In genomic region chr12:89352492-89353187, GRCh38 we compare ENCODE assay signal across 1 cellular context.
TF ChIP-seq lines count a peak whose summit lies in the region.

DUSP6 (minus strand) TSS chr12:89352501; CDS start chr12:89352039, 462 bp downstream.

TF ChIP-seq in GM12878, 131 proteins besides CTCF, POLR2A, EP300 and RAD21 (continued from another document):
- TF ChIP-seq ZNF207 (IDR thresholded peaks at IDR 0.05; ENCODE audit: borderline replicate concordance) (no peak), HCFC1 (IDR thresholded peaks at IDR 0.05; ENCODE audit: low read length) (no peak), NR2C2 (IDR thresholded peaks at IDR 0.05; ENCODE audit: borderline replicate concordance, control insufficient read depth, insufficient read length, low read depth) (no peak), HDGF (IDR thresholded peaks at IDR 0.05) (no peak), NKRF (conservative IDR thresholded peaks at IDR 0.05) (no peak), TCF12 (IDR thresholded peaks at IDR 0.05; ENCODE audit: low read depth, low read length) (0 out of 2 replicates have a peak, but pooled peaks have one; percentile 4), NFIC (IDR thresholded peaks at IDR 0.05; ENCODE audit: low read depth, low read length) (no peak), IRF4 (IDR thresholded peaks at IDR 0.05; ENCODE audit: low read depth, low read length) (no peak), NFXL1 (IDR thresholded peaks at IDR 0.05; ENCODE audit: borderline replicate concordance) (no peak), RAD51 (IDR thresholded peaks at IDR 0.05) (no peak), ZNF687 (IDR thresholded peaks at IDR 0.05) (no peak), YY1 (IDR thresholded peaks at IDR 0.05; ENCODE audit: low read depth, low read length) (no peak), SP1 (IDR thresholded peaks at IDR 0.05; ENCODE audit: low read depth, low read length) (no peak), JUND (IDR thresholded peaks at IDR 0.05; ENCODE audit: low read depth, low read length) (no peak), NFYA (IDR thresholded peaks at IDR 0.05; ENCODE audit: borderline replicate concordance, low read depth, low read length) (no peak), SMC3 (IDR thresholded peaks at IDR 0.05; ENCODE audit: borderline replicate concordance, low read length) (no peak), PAX8 (IDR thresholded peaks at IDR 0.05) (no peak), STAT1 (conservative IDR thresholded peaks at IDR 0.05) (no peak), EZH2 (IDR thresholded peaks at IDR 0.05; ENCODE audit: borderline replicate concordance, control insufficient read depth, low read depth, low read length) (peak; percentile 73; the same call in 1 of the 2 replicates)
- TF ChIP-seq, protein P1, sequence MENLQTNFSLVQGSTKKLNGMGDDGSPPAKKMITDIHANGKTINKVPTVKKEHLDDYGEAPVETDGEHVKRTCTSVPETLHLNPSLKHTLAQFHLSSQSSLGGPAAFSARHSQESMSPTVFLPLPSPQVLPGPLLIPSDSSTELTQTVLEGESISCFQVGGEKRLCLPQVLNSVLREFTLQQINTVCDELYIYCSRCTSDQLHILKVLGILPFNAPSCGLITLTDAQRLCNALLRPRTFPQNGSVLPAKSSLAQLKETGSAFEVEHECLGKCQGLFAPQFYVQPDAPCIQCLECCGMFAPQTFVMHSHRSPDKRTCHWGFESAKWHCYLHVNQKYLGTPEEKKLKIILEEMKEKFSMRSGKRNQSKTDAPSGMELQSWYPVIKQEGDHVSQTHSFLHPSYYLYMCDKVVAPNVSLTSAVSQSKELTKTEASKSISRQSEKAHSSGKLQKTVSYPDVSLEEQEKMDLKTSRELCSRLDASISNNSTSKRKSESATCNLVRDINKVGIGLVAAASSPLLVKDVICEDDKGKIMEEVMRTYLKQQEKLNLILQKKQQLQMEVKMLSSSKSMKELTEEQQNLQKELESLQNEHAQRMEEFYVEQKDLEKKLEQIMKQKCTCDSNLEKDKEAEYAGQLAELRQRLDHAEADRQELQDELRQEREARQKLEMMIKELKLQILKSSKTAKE (IDR thresholded peaks at IDR 0.05; ENCODE audit: low read depth, poor library complexity, severe bottlenecking), result no peak
